Comparison of ENCODE assay signal across 1 cellular context in the genomic region with DNA sequence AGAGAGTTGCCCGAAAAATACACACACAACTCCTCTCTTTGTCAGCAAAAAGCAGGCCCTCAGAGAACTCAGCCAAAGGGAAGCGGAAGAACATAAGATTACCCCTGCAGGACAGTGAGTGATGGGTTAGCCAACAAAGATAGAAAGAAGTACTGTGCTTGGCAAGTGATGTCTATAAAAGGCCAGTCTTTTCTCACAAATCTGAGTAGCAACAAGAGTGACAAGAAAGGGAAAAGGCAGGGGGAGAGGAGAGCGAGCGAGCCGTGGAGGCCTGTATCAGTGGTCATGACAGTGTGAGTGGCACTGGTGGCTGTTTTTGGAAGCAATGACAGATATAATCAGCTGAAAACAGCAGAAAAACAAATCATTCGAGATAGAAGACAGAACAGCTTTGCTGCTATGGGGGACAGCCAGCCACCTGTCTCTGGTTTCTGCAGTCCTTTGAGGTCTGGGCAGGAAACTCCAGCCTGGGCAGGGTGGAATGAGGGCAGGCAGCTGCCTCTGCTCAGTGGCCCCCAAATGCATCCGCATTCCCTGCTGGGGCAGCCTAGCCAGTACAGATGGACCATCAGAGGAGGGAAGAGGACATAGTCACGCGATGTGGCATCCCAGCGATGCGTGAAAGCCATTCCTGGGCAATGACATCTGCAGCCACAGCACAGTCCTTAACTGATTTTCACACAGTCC.
TF ChIP-seq lines count a peak whose summit lies in the region.

No MANE protein-coding gene starts in this region.

TF ChIP-seq in SK-N-SH, 30 proteins besides CTCF, POLR2A, EP300 and RAD21 (continued from another document):
- TF ChIP-seq TAF1 (IDR thresholded peaks at IDR 0.05; ENCODE audit: borderline replicate concordance, low read depth, low read length) (no peak), FOXJ3 (CRISPR knock-in tag; IDR thresholded peaks at IDR 0.05) (peak; percentile 90), GABPA (IDR thresholded peaks at IDR 0.05; ENCODE audit: low read depth) (no peak), MXI1 (IDR thresholded peaks at IDR 0.05; ENCODE audit: low read depth, low read length) (no peak; the same call in 1 of the 2 replicates), TEAD4 (IDR thresholded peaks at IDR 0.05; ENCODE audit: borderline replicate concordance, insufficient read depth) (no peak), GATA2 (CRISPR knock-in tag; IDR thresholded peaks at IDR 0.05) (peak; percentile 92), FOSL2 (IDR thresholded peaks at IDR 0.05; ENCODE audit: borderline replicate concordance, low read depth) (no peak), JUND (IDR thresholded peaks at IDR 0.05) (no peak), TCF12 (IDR thresholded peaks at IDR 0.05) (peak; percentile 64; the same call in 1 of the 2 replicates), RFX5 (IDR thresholded peaks at IDR 0.05; ENCODE audit: low read length) (no peak), NFIC (IDR thresholded peaks at IDR 0.05; ENCODE audit: borderline replicate concordance) (no peak), EZH2phosphoT487 (IDR thresholded peaks at IDR 0.05; ENCODE audit: borderline replicate concordance, low read depth) (no peak), CHD2 (IDR thresholded peaks at IDR 0.05; ENCODE audit: low read length, partially characterized antibody) (peak; percentile 66), NRF1 (IDR thresholded peaks at IDR 0.05; ENCODE audit: low read depth, low read length) (no peak), FOXM1 (IDR thresholded peaks at IDR 0.05; ENCODE audit: low read depth) (no peak)
- TF ChIP-seq, protein P1, sequence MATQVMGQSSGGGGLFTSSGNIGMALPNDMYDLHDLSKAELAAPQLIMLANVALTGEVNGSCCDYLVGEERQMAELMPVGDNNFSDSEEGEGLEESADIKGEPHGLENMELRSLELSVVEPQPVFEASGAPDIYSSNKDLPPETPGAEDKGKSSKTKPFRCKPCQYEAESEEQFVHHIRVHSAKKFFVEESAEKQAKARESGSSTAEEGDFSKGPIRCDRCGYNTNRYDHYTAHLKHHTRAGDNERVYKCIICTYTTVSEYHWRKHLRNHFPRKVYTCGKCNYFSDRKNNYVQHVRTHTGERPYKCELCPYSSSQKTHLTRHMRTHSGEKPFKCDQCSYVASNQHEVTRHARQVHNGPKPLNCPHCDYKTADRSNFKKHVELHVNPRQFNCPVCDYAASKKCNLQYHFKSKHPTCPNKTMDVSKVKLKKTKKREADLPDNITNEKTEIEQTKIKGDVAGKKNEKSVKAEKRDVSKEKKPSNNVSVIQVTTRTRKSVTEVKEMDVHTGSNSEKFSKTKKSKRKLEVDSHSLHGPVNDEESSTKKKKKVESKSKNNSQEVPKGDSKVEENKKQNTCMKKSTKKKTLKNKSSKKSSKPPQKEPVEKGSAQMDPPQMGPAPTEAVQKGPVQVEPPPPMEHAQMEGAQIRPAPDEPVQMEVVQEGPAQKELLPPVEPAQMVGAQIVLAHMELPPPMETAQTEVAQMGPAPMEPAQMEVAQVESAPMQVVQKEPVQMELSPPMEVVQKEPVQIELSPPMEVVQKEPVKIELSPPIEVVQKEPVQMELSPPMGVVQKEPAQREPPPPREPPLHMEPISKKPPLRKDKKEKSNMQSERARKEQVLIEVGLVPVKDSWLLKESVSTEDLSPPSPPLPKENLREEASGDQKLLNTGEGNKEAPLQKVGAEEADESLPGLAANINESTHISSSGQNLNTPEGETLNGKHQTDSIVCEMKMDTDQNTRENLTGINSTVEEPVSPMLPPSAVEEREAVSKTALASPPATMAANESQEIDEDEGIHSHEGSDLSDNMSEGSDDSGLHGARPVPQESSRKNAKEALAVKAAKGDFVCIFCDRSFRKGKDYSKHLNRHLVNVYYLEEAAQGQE (IDR thresholded peaks at IDR 0.05; ENCODE audit: low read depth, low read length), result no peak
- TF ChIP-seq, protein P2, sequence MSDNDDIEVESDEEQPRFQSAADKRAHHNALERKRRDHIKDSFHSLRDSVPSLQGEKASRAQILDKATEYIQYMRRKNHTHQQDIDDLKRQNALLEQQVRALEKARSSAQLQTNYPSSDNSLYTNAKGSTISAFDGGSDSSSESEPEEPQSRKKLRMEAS (IDR thresholded peaks at IDR 0.05; ENCODE audit: low read depth), result no peak
- TF ChIP-seq, protein P3, sequence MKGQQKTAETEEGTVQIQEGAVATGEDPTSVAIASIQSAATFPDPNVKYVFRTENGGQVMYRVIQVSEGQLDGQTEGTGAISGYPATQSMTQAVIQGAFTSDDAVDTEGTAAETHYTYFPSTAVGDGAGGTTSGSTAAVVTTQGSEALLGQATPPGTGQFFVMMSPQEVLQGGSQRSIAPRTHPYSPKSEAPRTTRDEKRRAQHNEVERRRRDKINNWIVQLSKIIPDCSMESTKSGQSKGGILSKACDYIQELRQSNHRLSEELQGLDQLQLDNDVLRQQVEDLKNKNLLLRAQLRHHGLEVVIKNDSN (IDR thresholded peaks at IDR 0.05; ENCODE audit: borderline replicate concordance, low read depth), result no peak
- TF ChIP-seq, protein P4, sequence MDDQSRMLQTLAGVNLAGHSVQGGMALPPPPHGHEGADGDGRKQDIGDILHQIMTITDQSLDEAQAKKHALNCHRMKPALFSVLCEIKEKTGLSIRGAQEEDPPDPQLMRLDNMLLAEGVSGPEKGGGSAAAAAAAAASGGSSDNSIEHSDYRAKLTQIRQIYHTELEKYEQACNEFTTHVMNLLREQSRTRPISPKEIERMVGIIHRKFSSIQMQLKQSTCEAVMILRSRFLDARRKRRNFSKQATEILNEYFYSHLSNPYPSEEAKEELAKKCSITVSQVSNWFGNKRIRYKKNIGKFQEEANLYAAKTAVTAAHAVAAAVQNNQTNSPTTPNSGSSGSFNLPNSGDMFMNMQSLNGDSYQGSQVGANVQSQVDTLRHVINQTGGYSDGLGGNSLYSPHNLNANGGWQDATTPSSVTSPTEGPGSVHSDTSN (IDR thresholded peaks at IDR 0.05), result peak; percentile 2; the same call in 1 of the 2 replicates
- TF ChIP-seq, protein P5, sequence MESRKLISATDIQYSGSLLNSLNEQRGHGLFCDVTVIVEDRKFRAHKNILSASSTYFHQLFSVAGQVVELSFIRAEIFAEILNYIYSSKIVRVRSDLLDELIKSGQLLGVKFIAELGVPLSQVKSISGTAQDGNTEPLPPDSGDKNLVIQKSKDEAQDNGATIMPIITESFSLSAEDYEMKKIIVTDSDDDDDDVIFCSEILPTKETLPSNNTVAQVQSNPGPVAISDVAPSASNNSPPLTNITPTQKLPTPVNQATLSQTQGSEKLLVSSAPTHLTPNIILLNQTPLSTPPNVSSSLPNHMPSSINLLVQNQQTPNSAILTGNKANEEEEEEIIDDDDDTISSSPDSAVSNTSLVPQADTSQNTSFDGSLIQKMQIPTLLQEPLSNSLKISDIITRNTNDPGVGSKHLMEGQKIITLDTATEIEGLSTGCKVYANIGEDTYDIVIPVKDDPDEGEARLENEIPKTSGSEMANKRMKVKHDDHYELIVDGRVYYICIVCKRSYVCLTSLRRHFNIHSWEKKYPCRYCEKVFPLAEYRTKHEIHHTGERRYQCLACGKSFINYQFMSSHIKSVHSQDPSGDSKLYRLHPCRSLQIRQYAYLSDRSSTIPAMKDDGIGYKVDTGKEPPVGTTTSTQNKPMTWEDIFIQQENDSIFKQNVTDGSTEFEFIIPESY (IDR thresholded peaks at IDR 0.05; ENCODE audit: borderline replicate concordance, low read depth), result no peak
- TF ChIP-seq, protein P6, sequence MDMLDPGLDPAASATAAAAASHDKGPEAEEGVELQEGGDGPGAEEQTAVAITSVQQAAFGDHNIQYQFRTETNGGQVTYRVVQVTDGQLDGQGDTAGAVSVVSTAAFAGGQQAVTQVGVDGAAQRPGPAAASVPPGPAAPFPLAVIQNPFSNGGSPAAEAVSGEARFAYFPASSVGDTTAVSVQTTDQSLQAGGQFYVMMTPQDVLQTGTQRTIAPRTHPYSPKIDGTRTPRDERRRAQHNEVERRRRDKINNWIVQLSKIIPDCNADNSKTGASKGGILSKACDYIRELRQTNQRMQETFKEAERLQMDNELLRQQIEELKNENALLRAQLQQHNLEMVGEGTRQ (IDR thresholded peaks at IDR 0.05; ENCODE audit: borderline replicate concordance, low read depth, low read length), result no peak
TF ChIP-seq in SK-N-SH: peak in this region for 6.
